In genomic region chr5:179198865-179199645, GRCh38 we compare ENCODE assay signal across 21 cellular contexts.
DNase-seq lines count a peak whose midpoint lies in the region; ATAC-seq, FAIRE-seq and TF ChIP-seq lines count a peak whose summit lies in the region.
"Had no signal": no experiment of that assay in that cellular context is flagged by ENCODE, and none has a peak within 500 bp of the region (broad histone marks: within the 10 kb centered on the region; RNA-seq: fewer than 3 reads in every experiment).

No MANE protein-coding gene starts in this region.

- H3K79me1 ChIP-seq in H1 (ENCODE audit: low read depth, low read length) (no peaks in the 10 kb centered on the region), mesenchymal stem cell (replicated peaks; ENCODE audit: low read length, poor library complexity, severe bottlenecking) (no peaks in the 10 kb centered on the region)

- H3K23ac ChIP-seq in H1 (ENCODE audit: insufficient read length) (no peak overlapping the region), mesenchymal stem cell (ENCODE audit: low read length in 2 of 2) (no peak overlapping the region)

- H3K9me3 ChIP-seq in right cardiac atrium (ENCODE audit: control insufficient read depth, low read length), result no peaks in the 10 kb centered on the region
- no peaks in the 10 kb centered on the region for H3K9me3 ChIP-seq in H1 (ENCODE audit: insufficient read depth in 2 of 2, low read depth in 1 of 2, low read length in 1 of 2)
- no peaks in the 10 kb centered on the region for H3K9me3 ChIP-seq in mesenchymal stem cell (ENCODE audit: control insufficient read depth, low read length)
- no peaks in the 10 kb centered on the region for H3K9me3 ChIP-seq in aorta (ENCODE audit: control insufficient read depth, low read length)
- H3K9me3 ChIP-seq: BLaER1 treated with 17β-estradiol and CSF1 and Interleukin-3, amounts not matched to agents 10 nM and 100 nM; Peyer's patch had no signal

- H3K18ac ChIP-seq in H1 (ENCODE audit: extremely low read depth, low read length) (no peak overlapping the region), mesenchymal stem cell (ENCODE audit: low read depth in 1 of 2, low read length in 2 of 2) (no peak overlapping the region)

- H2AK5ac ChIP-seq in H1 (ENCODE audit: low read depth, low read length), result no peak overlapping the region; the same call in 1 of the 2 replicates
- no peak overlapping the region for H2AK5ac ChIP-seq in mesenchymal stem cell (ENCODE audit: low read length, severe bottlenecking)

- H3K4me2 ChIP-seq in H1 (ENCODE audit: insufficient read depth in 1 of 2, low read depth in 2 of 2, low read length in 2 of 2), result no peak overlapping the region
- no peak overlapping the region for H3K4me2 ChIP-seq in mesenchymal stem cell (ENCODE audit: low read length, poor library complexity, severe bottlenecking)
- H3K4me2 ChIP-seq: BLaER1 treated with 17β-estradiol and CSF1 and Interleukin-3, amounts not matched to agents 10 nM and 100 nM had no signal

- TF ChIP-seq CTCF in H1 (IDR thresholded peaks at IDR 0.05; ENCODE audit: control extremely low read depth in 1 of 3, insufficient read depth in 1 of 3, low read depth in 1 of 3, low read length in 3 of 3) (no peak), GM13976 (IDR thresholded peaks at IDR 0.05; ENCODE audit: borderline replicate concordance, control extremely low read depth, extremely low read depth, insufficient read depth, missing control alignments) (no peak)

- TF ChIP-seq RAD21 in H1 (IDR thresholded peaks at IDR 0.05 in 1 of 2, conservative IDR thresholded peaks at IDR 0.05 in 1 of 2; ENCODE audit: low read depth in 2 of 2, low read length in 2 of 2), result no peak

- H3K4me3 ChIP-seq in right cardiac atrium (ENCODE audit: low read length) (no peak overlapping the region), H1 (ENCODE audit: extremely low read depth in 1 of 4, insufficient read depth in 2 of 4, low read depth in 3 of 4, low read length in 4 of 4) (no peak overlapping the region), mesenchymal stem cell (ENCODE audit: insufficient read depth in 1 of 2, low read depth in 1 of 2, low read length in 2 of 2) (no peak overlapping the region), aorta (ENCODE audit: low read length in 2 of 2) (no peak overlapping the region)
- H3K4me3 ChIP-seq: BLaER1 treated with 17β-estradiol and CSF1 and Interleukin-3, amounts not matched to agents 10 nM and 100 nM; GM12878; Peyer's patch had no signal

- TF ChIP-seq EP300 in H1 (IDR thresholded peaks at IDR 0.05; ENCODE audit: borderline replicate concordance in 1 of 2, low read depth in 2 of 2, low read length in 2 of 2), result no peak

- no peaks in the 10 kb centered on the region for H3K36me3 Mint-ChIP-seq in activated CD4-positive, alpha-beta T cell treated with anti-CD3 and anti-CD28 coated beads, Interleukin-2, amount 10 ng/mL, durations not matched to agents 7 days and 5 days (ENCODE audit: low read depth)
- H3K36me3 Mint-ChIP-seq: CD4-positive, alpha-beta memory T cell had no signal

- no peaks in the 10 kb centered on the region for H3K36me3 ChIP-seq in H1 (ENCODE audit: control insufficient read depth in 2 of 4, insufficient read depth in 4 of 4, low read length in 3 of 4)
- H3K36me3 ChIP-seq in mesenchymal stem cell (ENCODE audit: control insufficient read depth in 1 of 2, insufficient read depth in 2 of 2, low read depth in 1 of 2, low read length in 2 of 2), result peaks cover 0 to 34% of the 10 kb centered on the region in 2 experiments
- no peaks in the 10 kb centered on the region for H3K36me3 ChIP-seq in aorta (ENCODE audit: control insufficient read depth in 1 of 2, insufficient read depth in 2 of 2, low read length in 1 of 2)
- H3K36me3 ChIP-seq: BLaER1 treated with 17β-estradiol and CSF1 and Interleukin-3, amounts not matched to agents 10 nM and 100 nM; Peyer's patch had no signal

- no peaks in the 10 kb centered on the region for H3K4me1 Mint-ChIP-seq in activated CD4-positive, alpha-beta T cell treated with anti-CD3 and anti-CD28 coated beads, Interleukin-2, amount 10 ng/mL, durations not matched to agents 7 days and 5 days
- H3K4me1 Mint-ChIP-seq: CD4-positive, alpha-beta memory T cell had no signal

- no peak overlapping the region for H4K91ac ChIP-seq in H1 (replicated peaks; ENCODE audit: insufficient read length, low read length)
- H4K91ac ChIP-seq in mesenchymal stem cell (ENCODE audit: low read length), result peak overlapping the region; percentile 82

- ATAC-seq in right cardiac atrium (no peak), aorta (ENCODE audit: low FRiP score) (peak; percentile 20)
- ATAC-seq: GM12878 had no signal

- H3K14ac ChIP-seq in H1 (ENCODE audit: insufficient read length) (no peak overlapping the region), mesenchymal stem cell (ENCODE audit: low read length in 2 of 2) (peak overlapping the region in 1 of 2 experiments; percentile 93)

- H2AFZ ChIP-seq in H1 (ENCODE audit: low read length), result no peak overlapping the region
- H2AFZ ChIP-seq in mesenchymal stem cell (ENCODE audit: low read depth, low read length), result no peak overlapping the region

- TF ChIP-seq POLR2A in H1 (IDR thresholded peaks at IDR 0.05; ENCODE audit: control extremely low read depth in 1 of 2, low read depth in 2 of 2, low read length in 2 of 2), result no peak

- no peaks in the 10 kb centered on the region for H3K23me2 ChIP-seq in H1 (ENCODE audit: low read depth, low read length)

- intact Hi-C loops in right cardiac atrium (cut with DNase I) (no loop called here), cardiac septum (cut with DNase I) (no loop called here), aorta (cut with DNase I) (no loop called here)

- H3K27me3 ChIP-seq in right cardiac atrium (ENCODE audit: control insufficient read depth, insufficient read depth), result no peaks in the 10 kb centered on the region
- H3K27me3 ChIP-seq in H1 (replicated peaks in 1 of 4; ENCODE audit: control insufficient read depth in 3 of 4, extremely low read depth in 1 of 4, insufficient read depth in 3 of 4, low read length in 3 of 4), result no peaks in the 10 kb centered on the region
- no peaks in the 10 kb centered on the region for H3K27me3 ChIP-seq in mesenchymal stem cell (ENCODE audit: control insufficient read depth in 1 of 2, insufficient read depth in 1 of 2, low read length in 2 of 2)
- H3K27me3 ChIP-seq in aorta (ENCODE audit: control insufficient read depth in 1 of 2, insufficient read depth in 2 of 2, low read length in 1 of 2), result no peaks in the 10 kb centered on the region
- H3K27me3 ChIP-seq: BLaER1 treated with 17β-estradiol and CSF1 and Interleukin-3, amounts not matched to agents 10 nM and 100 nM; Peyer's patch had no signal

- in situ Hi-C loops in GM13976 (cut with MboI; ENCODE audit: low sequenced_read_pairs, unreplicated experiment), result no loop called here

- DNase-seq in right cardiac atrium (peak in 2 of 3 donors; percentile 32 to 55), cardiac septum (ENCODE audit: low spot score) (no peak), H1 (ENCODE audit: low read depth in 1 of 2, low spot score in 2 of 2) (no peak), mesenchymal stem cell (no peak), aorta (peak; percentile 41 to 65), GM13976 (ENCODE audit: low spot score) (no peak)
- no peak for DNase-seq in activated CD4-positive, alpha-beta T cell treated with anti-CD3 and anti-CD28 coated beads, Interleukin-2, amount 10 ng/mL, durations not matched to agents 7 days and 5 days
- DNase-seq: CD4-positive, alpha-beta memory T cell; DND-41; H9; HFFc6; KBM-7; MV-4-11; NCI-H1105 treated with DMSO at 0.1 percent for 48 hours; NCI-H2029 treated with DMSO at 0.1 percent for 48 hours; NCI-H226; NCI-H510A treated with DMSO at 0.1 percent for 48 hours; NCI-H748 treated with DMSO at 0.1 percent for 48 hours had no signal

- no peak overlapping the region for H3K9ac ChIP-seq in H1 (replicated peaks in 1 of 4; ENCODE audit: extremely low read depth in 1 of 4, low read depth in 3 of 4, low read length in 3 of 4)
- no peak overlapping the region for H3K9ac ChIP-seq in mesenchymal stem cell (ENCODE audit: low read length)
- H3K9ac ChIP-seq: BLaER1 treated with 17β-estradiol and CSF1 and Interleukin-3, amounts not matched to agents 10 nM and 100 nM had no signal

- H3K27ac ChIP-seq in right cardiac atrium (ENCODE audit: low read length) (no peak overlapping the region), H1 (ENCODE audit: low read depth, low read length) (no peak overlapping the region), mesenchymal stem cell (ENCODE audit: low read length, poor library complexity, severe bottlenecking) (no peak overlapping the region), aorta (ENCODE audit: low read depth in 1 of 2, low read length in 2 of 2) (no peak overlapping the region)
- H3K27ac ChIP-seq: BLaER1 treated with 17β-estradiol and CSF1 and Interleukin-3, amounts not matched to agents 10 nM and 100 nM; Peyer's patch had no signal

- H3K27me3 Mint-ChIP-seq in activated CD4-positive, alpha-beta T cell treated with anti-CD3 and anti-CD28 coated beads, Interleukin-2, amount 10 ng/mL, durations not matched to agents 7 days and 5 days, result no peaks in the 10 kb centered on the region
- H3K27me3 Mint-ChIP-seq: CD4-positive, alpha-beta memory T cell had no signal

- no peaks in the 10 kb centered on the region for H3K4me1 ChIP-seq in right cardiac atrium (ENCODE audit: control insufficient read depth, insufficient read depth, low read length)
- peaks cover 0 to 2% (median 0%) of the 10 kb centered on the region in 4 experiments; a peak in 1 of 7 replicates for H3K4me1 ChIP-seq in H1 (replicated peaks in 1 of 4; ENCODE audit: control insufficient read depth in 3 of 4, insufficient read depth in 4 of 4, low read length in 3 of 4)
- no peaks in the 10 kb centered on the region for H3K4me1 ChIP-seq in mesenchymal stem cell (ENCODE audit: control insufficient read depth, insufficient read depth, low read depth, low read length)
- no peaks in the 10 kb centered on the region for H3K4me1 ChIP-seq in aorta (ENCODE audit: control insufficient read depth in 1 of 2, insufficient read depth in 2 of 2, low read length in 2 of 2)
- H3K4me1 ChIP-seq: Peyer's patch had no signal

- H3K56ac ChIP-seq in H1 (replicated peaks; ENCODE audit: insufficient read length, low read depth, low read length), result no peak overlapping the region

- no peak overlapping the region for H3K4ac ChIP-seq in H1 (replicated peaks; ENCODE audit: insufficient read length, low read depth, low read length)
- H3K4ac ChIP-seq in mesenchymal stem cell (ENCODE audit: low read depth in 1 of 2, low read length in 2 of 2), result no peak overlapping the region

- no peak overlapping the region for H2BK20ac ChIP-seq in H1 (ENCODE audit: low read length)

- H2BK12ac ChIP-seq in H1 (ENCODE audit: low read depth, low read length), result 0 out of 2 replicates have a peak overlapping the region, but pooled peaks have one; percentile 9
- H2BK12ac ChIP-seq in mesenchymal stem cell (ENCODE audit: low read length in 2 of 2), result no peak overlapping the region

- H3K27ac Mint-ChIP-seq in activated CD4-positive, alpha-beta T cell treated with anti-CD3 and anti-CD28 coated beads, Interleukin-2, amount 10 ng/mL, durations not matched to agents 7 days and 5 days, result no peak overlapping the region
- H3K27ac Mint-ChIP-seq: CD4-positive, alpha-beta memory T cell; HFFc6 had no signal

- H4K8ac ChIP-seq in H1 (ENCODE audit: extremely low read depth, insufficient read depth, low read length) (peak overlapping the region; percentile 35), mesenchymal stem cell (ENCODE audit: low read length) (no peak overlapping the region)

- FAIRE-seq in H1 (lab: Jason Lieb, UNC), result no peak
- FAIRE-seq: GM12878 had no signal

- 90% methylated on average over 19 of the region's 19 CpGs for WGBS in right cardiac atrium
- WGBS in H1 (ENCODE audit: extremely low coverage in 1 of 2, insufficient coverage in 1 of 2, insufficient read length in 1 of 2, insufficient replicate concordance in 2 of 2, low coverage in 1 of 2, low lambda C conversion rate in 2 of 2, missing lambda C conversion rate in 1 of 2), 2 experiments, result 94% methylated on average over 19 of the region's 19 CpGs; no CpG with 5 or more reads in 1 of the 2 experiments
- WGBS in mesenchymal stem cell, result 93% methylated on average over 19 of the region's 19 CpGs
- 94% methylated on average over 19 of the region's 19 CpGs for WGBS in aorta, 2 donors

- peaks cover 0 to 2% of the 10 kb centered on the region in 2 experiments for H4K20me1 ChIP-seq in H1 (replicated peaks in 1 of 2; ENCODE audit: control insufficient read depth in 1 of 2, insufficient read depth in 2 of 2, low read length in 2 of 2)
- H4K20me1 ChIP-seq: BLaER1 treated with 17β-estradiol and CSF1 and Interleukin-3, amounts not matched to agents 10 nM and 100 nM had no signal

- CTCF ChIA-PET in H1 (lab: Charles Lee; ENCODE audit: partially characterized antibody), result no interaction called here
- CTCF ChIA-PET in activated CD4-positive, alpha-beta T cell treated with anti-CD3 and anti-CD28 coated beads, Interleukin-2, amount 10 ng/mL, durations not matched to agents 7 days and 5 days (lab: Charles Lee), result no interaction called here

- H2BK120ac ChIP-seq in H1 (replicated peaks; ENCODE audit: low read depth, low read length), result no peak overlapping the region
- H2BK120ac ChIP-seq in mesenchymal stem cell (ENCODE audit: low read depth, low read length), result no peak overlapping the region

- POLR2A ChIA-PET in H1 (lab: Charles Lee; ENCODE audit: partially characterized antibody), result no interaction called here
- POLR2A ChIA-PET in activated CD4-positive, alpha-beta T cell treated with anti-CD3 and anti-CD28 coated beads, Interleukin-2, amount 10 ng/mL, durations not matched to agents 7 days and 5 days (lab: Charles Lee), result no interaction called here

- H4K5ac ChIP-seq in H1 (ENCODE audit: insufficient read length, low read depth, low read length), result no peak overlapping the region

- no peaks in the 10 kb centered on the region for H3K9me3 Mint-ChIP-seq in activated CD4-positive, alpha-beta T cell treated with anti-CD3 and anti-CD28 coated beads, Interleukin-2, amount 10 ng/mL, durations not matched to agents 7 days and 5 days
- H3K9me3 Mint-ChIP-seq: CD4-positive, alpha-beta memory T cell; H9; HFFc6 had no signal

- H2BK15ac ChIP-seq in H1 (ENCODE audit: low read length) (no peak overlapping the region), mesenchymal stem cell (ENCODE audit: low read depth, poor library complexity, severe bottlenecking) (peak overlapping the region; percentile 64)

- H3K4me3 Mint-ChIP-seq in activated CD4-positive, alpha-beta T cell treated with anti-CD3 and anti-CD28 coated beads, Interleukin-2, amount 10 ng/mL, durations not matched to agents 7 days and 5 days, result no peak overlapping the region
- H3K4me3 Mint-ChIP-seq: CD4-positive, alpha-beta memory T cell; H9; HFFc6 had no signal

- H2BK5ac ChIP-seq in H1 (ENCODE audit: low read depth, low read length) (peak overlapping the region; percentile 35; the same call in 1 of the 2 replicates), mesenchymal stem cell (ENCODE audit: low read depth, low read length, poor library complexity, severe bottlenecking) (no peak overlapping the region)

- no peaks in the 10 kb centered on the region for H3K79me2 ChIP-seq in H1 (ENCODE audit: control insufficient read depth in 1 of 2, insufficient read depth in 2 of 2, low read length in 2 of 2)

Comparison
In these comparisons a context has a peak if more than half of its experiments do, and no peak if none do; other contexts are left out.
1. DNase-seq: peak in right cardiac atrium (2 of 3) and aorta (2 of 2); none in cardiac septum (single experiment), H1 (0 of 2), mesenchymal stem cell (single experiment), GM13976 (single experiment) and activated CD4-positive, alpha-beta T cell treated with anti-CD3 and anti-CD28 coated beads, Interleukin-2, amount 10 ng/mL, durations not matched to agents 7 days and 5 days (single experiment).